Comparison of ENCODE assay signal across 16 cellular contexts in genomic region chr12:100671396-100672074, GRCh38.
A peak's percentile ranks its signal among the peaks of the same experiment; 100 is the strongest.
DNase-seq lines count a peak whose midpoint lies in the region; ATAC-seq, FAIRE-seq and TF ChIP-seq lines count a peak whose summit lies in the region.
"Had no signal": no experiment of that assay in that cellular context is flagged by ENCODE, and none has a peak within 500 bp of the region (broad histone marks: within the 10 kb centered on the region; RNA-seq: fewer than 3 reads in every experiment).

No MANE protein-coding gene starts in this region.

- H3K4me1 ChIP-seq in H1 (replicated peaks in 1 of 4; ENCODE audit: control insufficient read depth in 3 of 4, insufficient read depth in 4 of 4, low read length in 3 of 4) (no peaks in the 10 kb centered on the region; a peak in 1 of 7 replicates), MM.1S (ENCODE audit: low read length) (peaks cover 12% of the 10 kb centered on the region), A673 (ENCODE audit: insufficient read depth, low read length, poor library complexity, severe bottlenecking) (peaks cover 4% of the 10 kb centered on the region)
- H3K4me1 ChIP-seq: body of pancreas, esophagus squamous epithelium had no signal

- H3K27ac ChIP-seq in H1 (ENCODE audit: low read depth, low read length) (no peak overlapping the region), MM.1S (ENCODE audit: low read length) (no peak overlapping the region), A673 (ENCODE audit: low read depth, low read length, poor library complexity, severe bottlenecking) (no peak overlapping the region)
- H3K27ac ChIP-seq: body of pancreas, esophagus squamous epithelium had no signal

- 0 out of 2 replicates have a peak overlapping the region, but pooled peaks have one; percentile 12 for H2BK15ac ChIP-seq in H1 (ENCODE audit: low read length)

- no peak overlapping the region for H2BK120ac ChIP-seq in H1 (replicated peaks; ENCODE audit: low read depth, low read length)

- H3K56ac ChIP-seq in H1 (replicated peaks; ENCODE audit: insufficient read length, low read depth, low read length): no peak overlapping the region

- no peak for FAIRE-seq in H1 (lab: Jason Lieb, UNC)
- FAIRE-seq: colon had no signal

- peak overlapping the region; percentile 46; the same call in 1 of the 2 replicates for H4K8ac ChIP-seq in H1 (ENCODE audit: extremely low read depth, insufficient read depth, low read length)

- no peak overlapping the region for H2AK5ac ChIP-seq in H1 (ENCODE audit: low read depth, low read length)

- H2BK20ac ChIP-seq in H1 (ENCODE audit: low read length): no peak overlapping the region

- TF ChIP-seq CTCF in H1 (IDR thresholded peaks at IDR 0.05; ENCODE audit: control extremely low read depth in 1 of 3, insufficient read depth in 1 of 3, low read depth in 1 of 3, low read length in 3 of 3): peak in 1 of 3 experiments; percentile 32; a peak in 1 of 4 replicates
- no peak for TF ChIP-seq CTCF in MM.1S (IDR thresholded peaks at IDR 0.05; ENCODE audit: low read length)
- no peak for TF ChIP-seq CTCF in foreskin fibroblast (IDR thresholded peaks at IDR 0.05; ENCODE audit: low read depth, low read length)
- no peak for TF ChIP-seq CTCF in A673 (conservative IDR thresholded peaks at IDR 0.05; ENCODE audit: low read depth, low read length)

- no peak overlapping the region; the same call in 1 of the 2 replicates for H2AFZ ChIP-seq in H1 (ENCODE audit: low read length)
- H2AFZ ChIP-seq in MM.1S (ENCODE audit: low read length): no peak overlapping the region

- H3K36me3 ChIP-seq in H7 (replicated peaks; ENCODE audit: control insufficient read depth, insufficient read depth, low read length) (no peaks in the 10 kb centered on the region), H1 (ENCODE audit: control insufficient read depth in 2 of 4, insufficient read depth in 4 of 4, low read length in 3 of 4) (no peaks in the 10 kb centered on the region), MM.1S (replicated peaks; ENCODE audit: insufficient read depth, low read length) (no peaks in the 10 kb centered on the region), A673 (ENCODE audit: insufficient read depth, low read length, poor library complexity, severe bottlenecking) (no peaks in the 10 kb centered on the region)
- H3K36me3 ChIP-seq: esophagus squamous epithelium had no signal

- no peak for TF ChIP-seq RAD21 in H1 (IDR thresholded peaks at IDR 0.05 in 1 of 2, conservative IDR thresholded peaks at IDR 0.05 in 1 of 2; ENCODE audit: low read depth in 2 of 2, low read length in 2 of 2)

- no peaks in the 10 kb centered on the region for H3K79me2 ChIP-seq in H1 (ENCODE audit: control insufficient read depth in 1 of 2, insufficient read depth in 2 of 2, low read length in 2 of 2)
- no peaks in the 10 kb centered on the region for H3K79me2 ChIP-seq in MM.1S (ENCODE audit: low read length)

- no TSS peak for BruUV-seq in A673 (replicated peaks; lab: Mats Ljungman, UMichigan)

- H3K9me2 ChIP-seq in MM.1S (replicated peaks; ENCODE audit: insufficient read depth, low read length): no peaks in the 10 kb centered on the region

- H3K23ac ChIP-seq in H1 (ENCODE audit: insufficient read length): no peak overlapping the region

- no peaks in the 10 kb centered on the region for H3K23me2 ChIP-seq in H1 (ENCODE audit: low read depth, low read length)

- peak; percentile 14 for DNase-seq in H7
- no peak for DNase-seq in H1 (ENCODE audit: low read depth in 1 of 2, low spot score in 2 of 2)
- no peak for DNase-seq in MM.1S
- no peak for DNase-seq in cortex of kidney (lab: John Stamatoyannopoulos, UW)
- DNase-seq in foreskin fibroblast: no peak
- no peak for DNase-seq in A673 (ENCODE audit: low spot score)
- DNase-seq: activated effector memory CD4-positive, alpha-beta T cell treated with Interleukin-2 at 50 U/mL for 16 hours; esophagus squamous epithelium; NCI-H2171 treated with DMSO at 0.1 percent for 48 hours; NCI-H774 had no signal

- H3K9ac ChIP-seq in H1 (replicated peaks in 1 of 4; ENCODE audit: extremely low read depth in 1 of 4, low read depth in 3 of 4, low read length in 3 of 4) (no peak overlapping the region), MM.1S (ENCODE audit: low read length) (no peak overlapping the region)

- no peak overlapping the region for H2BK5ac ChIP-seq in H1 (ENCODE audit: low read depth, low read length)

- H3F3A ChIP-seq in MM.1S (ENCODE audit: insufficient read depth, low read length): no peaks in the 10 kb centered on the region

- POLR2A ChIA-PET in H1 (lab: Charles Lee; ENCODE audit: partially characterized antibody) (interaction anchor here (0.9 to 1.2 kb wide), 2 partner anchors 62 to 98 kb away, joined by 3 read pairs; partner anchors contain the start of gene GAS2L3), A673 (lab: Charles Lee; ENCODE audit: low non-redundant PET) (no interaction called here)

- H3K4ac ChIP-seq in H1 (replicated peaks; ENCODE audit: insufficient read length, low read depth, low read length): no peak overlapping the region

- TF ChIP-seq EP300 in H1 (IDR thresholded peaks at IDR 0.05; ENCODE audit: borderline replicate concordance in 1 of 2, low read depth in 2 of 2, low read length in 2 of 2): no peak

- no peak overlapping the region for H3K4me3 ChIP-seq in H7 (ENCODE audit: insufficient read depth, low read depth, low read length)
- no peak overlapping the region for H3K4me3 ChIP-seq in H1 (ENCODE audit: extremely low read depth in 1 of 4, insufficient read depth in 2 of 4, low read depth in 3 of 4, low read length in 4 of 4)
- no peak overlapping the region for H3K4me3 ChIP-seq in MM.1S (ENCODE audit: low read length)
- H3K4me3 ChIP-seq in foreskin fibroblast (ENCODE audit: low read depth in 1 of 2, low read length in 2 of 2): no peak overlapping the region
- no peak overlapping the region for H3K4me3 ChIP-seq in A673 (ENCODE audit: low read depth, low read length, poor library complexity, severe bottlenecking)
- H3K4me3 ChIP-seq: body of pancreas, esophagus squamous epithelium, lung had no signal

- no peak overlapping the region for H4K5ac ChIP-seq in H1 (ENCODE audit: insufficient read length, low read depth, low read length)

- no peaks in the 10 kb centered on the region for H3K79me1 ChIP-seq in H1 (ENCODE audit: low read depth, low read length)

- ATAC-seq in GM19351 (IDR thresholded peaks at IDR 0.05; ENCODE audit: unreplicated experiment) (peak; percentile 15), HG03432 (IDR thresholded peaks at IDR 0.05; ENCODE audit: unreplicated experiment) (peak; percentile 25)
- ATAC-seq: body of pancreas, Panc1 had no signal

- no peak overlapping the region for H3K4me2 ChIP-seq in H1 (ENCODE audit: insufficient read depth in 1 of 2, low read depth in 2 of 2, low read length in 2 of 2)
- H3K4me2 ChIP-seq in MM.1S (ENCODE audit: low read depth, low read length): no peak overlapping the region

- intact Hi-C loops in A673 (cut with micrococcal nuclease; ENCODE audit: unreplicated experiment): loop anchor here (5.0 kb wide), 2 partner anchors 324 to 439 kb away; no protein-coding TSS in a partner anchor

- CTCF ChIA-PET in H1 (lab: Charles Lee; ENCODE audit: partially characterized antibody): interaction anchor here (0.6 to 6.5 kb wide), 54 partner anchors 9 to 583 kb away, joined by 3 to 101 read pairs (median 5); no protein-coding TSS in a partner anchor
- CTCF ChIA-PET in A673 (lab: Charles Lee): interaction anchor here (0.6 to 1.3 kb wide), 4 partner anchors 16 to 437 kb away, joined by 3 to 4 read pairs (median 4); no protein-coding TSS in a partner anchor

- H3K27me3 ChIP-seq in H7 (ENCODE audit: control insufficient read depth, insufficient read depth, low read length): no peaks in the 10 kb centered on the region
- no peaks in the 10 kb centered on the region for H3K27me3 ChIP-seq in H1 (replicated peaks in 1 of 4; ENCODE audit: control insufficient read depth in 3 of 4, extremely low read depth in 1 of 4, insufficient read depth in 3 of 4, low read length in 3 of 4)
- H3K27me3 ChIP-seq in MM.1S (replicated peaks; ENCODE audit: insufficient read depth, low read length): no peaks in the 10 kb centered on the region
- H3K27me3 ChIP-seq in A673 (replicated peaks; ENCODE audit: insufficient read depth, low read depth, low read length, poor library complexity): no peaks in the 10 kb centered on the region
- H3K27me3 ChIP-seq: body of pancreas had no signal

- no peak overlapping the region for H3K14ac ChIP-seq in H1 (ENCODE audit: insufficient read length)

- TF ChIP-seq POLR2A in H1 (IDR thresholded peaks at IDR 0.05; ENCODE audit: control extremely low read depth in 1 of 2, low read depth in 2 of 2, low read length in 2 of 2): no peak

- WGBS in H1 (ENCODE audit: extremely low coverage in 1 of 2, insufficient coverage in 1 of 2, insufficient read length in 1 of 2, insufficient replicate concordance in 2 of 2, low coverage in 1 of 2, low lambda C conversion rate in 2 of 2, missing lambda C conversion rate in 1 of 2), 2 experiments: 94% methylated on average over 7 of the region's 7 CpGs; no CpG with 5 or more reads in 1 of the 2 experiments

- no peak overlapping the region for H2BK12ac ChIP-seq in H1 (ENCODE audit: low read depth, low read length)

- no peak overlapping the region for H4K91ac ChIP-seq in H1 (replicated peaks; ENCODE audit: insufficient read length, low read length)

- H3K9me3 ChIP-seq in H1 (ENCODE audit: insufficient read depth in 2 of 2, low read depth in 1 of 2, low read length in 1 of 2) (no peaks in the 10 kb centered on the region), MM.1S (replicated peaks; ENCODE audit: insufficient read depth, low read length) (no peaks in the 10 kb centered on the region), A673 (ENCODE audit: low read depth, low read length, poor library complexity, severe bottlenecking) (no peaks in the 10 kb centered on the region)
- H3K9me3 ChIP-seq: body of pancreas, esophagus squamous epithelium had no signal

- H4K20me1 ChIP-seq in H1 (replicated peaks in 1 of 2; ENCODE audit: control insufficient read depth in 1 of 2, insufficient read depth in 2 of 2, low read length in 2 of 2) (no peaks in the 10 kb centered on the region), MM.1S (ENCODE audit: insufficient read depth, low read length) (no peaks in the 10 kb centered on the region)

- H3K18ac ChIP-seq in H1 (ENCODE audit: extremely low read depth, low read length): no peak overlapping the region

TF ChIP-seq in H1, 55 proteins besides CTCF, POLR2A, EP300 and RAD21 (continues in another document):
- TF ChIP-seq SIN3A (conservative IDR thresholded peaks at IDR 0.05 in 1 of 2, IDR thresholded peaks at IDR 0.05 in 1 of 2; ENCODE audit: low read depth in 1 of 2, low read length in 2 of 2): no peak
- TF ChIP-seq JUN (IDR thresholded peaks at IDR 0.05; ENCODE audit: low read depth, low read length): no peak
- TF ChIP-seq BACH1 (IDR thresholded peaks at IDR 0.05; ENCODE audit: low read length): no peak
- TF ChIP-seq GABPA (IDR thresholded peaks at IDR 0.05; ENCODE audit: borderline replicate concordance, insufficient read depth, low read length): no peak
- TF ChIP-seq SP4 (IDR thresholded peaks at IDR 0.05; ENCODE audit: low read length): no peak
- no peak for TF ChIP-seq RBBP5 (IDR thresholded peaks at IDR 0.05; ENCODE audit: borderline replicate concordance, low read depth, low read length)
